In the genomic region with DNA sequence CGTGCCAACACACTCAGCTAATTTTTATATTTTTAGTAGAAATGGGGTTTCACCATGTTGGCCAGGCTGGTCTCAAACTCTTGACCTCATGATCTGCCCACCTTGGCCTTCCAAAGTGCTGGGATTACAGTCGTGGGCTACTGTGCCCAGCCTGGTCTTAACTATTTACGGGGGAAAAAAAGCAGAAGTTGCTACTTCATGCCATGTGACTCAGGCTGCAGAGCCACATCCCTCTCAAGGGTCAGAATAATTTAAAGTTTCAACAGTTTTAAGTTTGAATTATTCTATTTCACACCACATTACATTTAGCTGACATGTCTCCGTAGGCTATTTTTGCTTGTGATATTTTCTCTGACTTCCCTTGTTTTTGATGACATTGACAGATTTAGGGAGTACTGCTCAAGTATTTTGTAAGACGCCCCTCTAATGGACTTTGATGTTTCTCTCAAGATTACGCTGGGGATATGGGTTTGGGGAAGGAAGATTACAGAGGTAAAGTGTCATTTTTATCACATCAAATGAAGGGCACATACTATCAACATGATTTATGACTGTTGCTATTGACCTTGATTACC, we compare ENCODE assay signal across 25 cellular contexts. TPM values are rescaled to one million over a fixed set of nuclear protein-coding genes. Genes with fewer than 3 reads are reported as not detected.
"Had no signal": no experiment of that assay in that cellular context is flagged by ENCODE, and none has a peak within 500 bp of the region (broad histone marks: within the 10 kb centered on the region; RNA-seq: fewer than 3 reads in every experiment).

No MANE protein-coding gene starts in this region.

- ATAC-seq: Panc1, SK-N-SH treated with all-trans-retinoic acid at 6 μM for 48 hours, T-helper 17 cell had no signal

- DNase-seq: MV-4-11, NCI-H1092, NCI-H1105 treated with DMSO at 0.1 percent for 48 hours, NCI-H1417 treated with DMSO at 0.1 percent for 48 hours, NCI-H146, NCI-H1694 treated with DMSO at 0.1 percent for 48 hours, NCI-H1930, NCI-H2081, NCI-H2107, NCI-H226, NCI-H446, NCI-H510A, NCI-H524 treated with DMSO at 0.1 percent for 48 hours, NCI-H69, NCI-H774, SHP77, T-helper 1 cell, T-helper 17 cell had no signal

- FAIRE-seq: HTR-8/SVneo had no signal

- H3K27ac ChIP-seq: HL-60, RWPE1 had no signal

RNA-seq across cellular contexts. Expression of a gene that starts 14.6 kb away (rescaled TPM):
- total RNA-seq: LHCN-M2, MCF 10A, T-helper 17 cell had no signal
